In the genomic region with DNA sequence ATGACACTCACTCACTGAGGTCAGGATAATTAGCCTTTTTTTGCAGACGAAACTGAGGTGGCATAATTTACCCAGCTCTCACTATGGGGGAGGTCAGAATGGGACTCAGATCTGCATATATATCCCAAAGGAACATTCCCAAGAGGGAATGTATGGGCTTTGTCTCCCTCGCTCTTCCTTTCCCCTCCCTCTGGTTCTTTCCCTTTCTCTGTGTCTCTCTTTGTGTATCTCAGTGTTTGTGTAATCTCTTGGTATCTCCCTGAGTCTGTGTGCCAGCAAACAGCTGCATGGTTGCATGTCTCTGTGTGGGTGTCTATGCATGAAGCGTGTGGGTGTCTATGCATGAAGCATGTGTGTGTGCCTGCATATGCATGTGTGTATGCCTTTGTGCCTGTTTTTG, we compare ENCODE assay signal across 32 cellular contexts. TPM values are rescaled to one million over a fixed set of nuclear protein-coding genes. Genes with fewer than 3 reads are reported as not detected.
DNase-seq lines count a peak whose midpoint lies in the region; TF ChIP-seq lines count a peak whose summit lies in the region.
"Had no signal": no experiment of that assay in that cellular context is flagged by ENCODE, and none has a peak within 500 bp of the region (broad histone marks: within the 10 kb centered on the region; RNA-seq: fewer than 3 reads in every experiment).

No MANE protein-coding gene starts in this region.

- H3K36me3 Mint-ChIP-seq in T-helper 1 cell treated with Interleukin-12 subunit alpha and Interleukin-12 subunit beta and Interleukin-4 antibody, amounts not matched to agents 30 μg/mL and 1 μg/mL, for 36 hours (ENCODE audit: low read depth) = peaks cover 19% of the 10 kb centered on the region
- peaks cover 27% of the 10 kb centered on the region for H3K36me3 Mint-ChIP-seq in activated T-helper 1 cell treated with anti-CD3 and anti-CD28 coated beads, Interleukin-12 subunit alpha, Interleukin-12 subunit beta, Interleukin-2, Interleukin-4 antibody, amounts not matched to agents 30 ng/mL and 10 ng/mL and 1 ng/mL, durations not matched to agents 14 hours and 24 hours and 36 hours (ENCODE audit: low read depth)
- H3K36me3 Mint-ChIP-seq in progenitor cell of endocrine pancreas (ENCODE audit: insufficient read depth) = peaks cover 16% of the 10 kb centered on the region

- no peak overlapping the region for H3K27ac ChIP-seq in suprapubic skin
- H3K27ac ChIP-seq: 22Rv1, C4-2B, cardiac muscle cell, coronary artery, heart left ventricle, left lung, WERI-Rb-1 had no signal

- no peaks in the 10 kb centered on the region for H3K9me3 Mint-ChIP-seq in T-helper 1 cell treated with Interleukin-12 subunit alpha and Interleukin-12 subunit beta and Interleukin-4 antibody, amounts not matched to agents 30 μg/mL and 1 μg/mL, for 36 hours
- H3K9me3 Mint-ChIP-seq in activated T-helper 1 cell treated with anti-CD3 and anti-CD28 coated beads, Interleukin-12 subunit alpha, Interleukin-12 subunit beta, Interleukin-2, Interleukin-4 antibody, amounts not matched to agents 30 ng/mL and 10 ng/mL and 1 ng/mL, durations not matched to agents 14 hours and 24 hours and 36 hours = no peaks in the 10 kb centered on the region
- H3K9me3 Mint-ChIP-seq in progenitor cell of endocrine pancreas (ENCODE audit: low read depth) = no peaks in the 10 kb centered on the region
- H3K9me3 Mint-ChIP-seq: activated T-cell treated with anti-CD3 and anti-CD28 coated beads, Interleukin-2, amount 50 U/mL, for 72 hours; endodermal cell; H9 had no signal

- WGBS in suprapubic skin = 74% methylated on average over 3 of the region's 3 CpGs

- H3K4me1 Mint-ChIP-seq in T-helper 1 cell treated with Interleukin-12 subunit alpha and Interleukin-12 subunit beta and Interleukin-4 antibody, amounts not matched to agents 30 μg/mL and 1 μg/mL, for 36 hours (ENCODE audit: low read depth) = peaks cover 23% of the 10 kb centered on the region
- H3K4me1 Mint-ChIP-seq in activated T-helper 1 cell treated with anti-CD3 and anti-CD28 coated beads, Interleukin-12 subunit alpha, Interleukin-12 subunit beta, Interleukin-2, Interleukin-4 antibody, amounts not matched to agents 30 ng/mL and 10 ng/mL and 1 ng/mL, durations not matched to agents 14 hours and 24 hours and 36 hours (ENCODE audit: low read depth) = peaks cover 36% of the 10 kb centered on the region
- H3K4me1 Mint-ChIP-seq in progenitor cell of endocrine pancreas (ENCODE audit: low read depth) = peaks cover 8% of the 10 kb centered on the region

- H3K27ac Mint-ChIP-seq in T-helper 1 cell treated with Interleukin-12 subunit alpha and Interleukin-12 subunit beta and Interleukin-4 antibody, amounts not matched to agents 30 μg/mL and 1 μg/mL, for 36 hours = peak overlapping the region; percentile 7
- peak overlapping the region; percentile 83 for H3K27ac Mint-ChIP-seq in activated T-helper 1 cell treated with anti-CD3 and anti-CD28 coated beads, Interleukin-12 subunit alpha, Interleukin-12 subunit beta, Interleukin-2, Interleukin-4 antibody, amounts not matched to agents 30 ng/mL and 10 ng/mL and 1 ng/mL, durations not matched to agents 14 hours and 24 hours and 36 hours
- peak overlapping the region; percentile 71 for H3K27ac Mint-ChIP-seq in progenitor cell of endocrine pancreas
- H3K27ac Mint-ChIP-seq: activated T-cell treated with anti-CD3 and anti-CD28 coated beads, Interleukin-2, amount 50 U/mL, for 72 hours; endodermal cell had no signal

- H3K4me3 ChIP-seq in suprapubic skin = no peak overlapping the region
- H3K4me3 ChIP-seq: cardiac muscle cell, coronary artery, heart left ventricle, left lung had no signal

- no peak overlapping the region for H3K4me3 Mint-ChIP-seq in T-helper 1 cell treated with Interleukin-12 subunit alpha and Interleukin-12 subunit beta and Interleukin-4 antibody, amounts not matched to agents 30 μg/mL and 1 μg/mL, for 36 hours
- H3K4me3 Mint-ChIP-seq in activated T-helper 1 cell treated with anti-CD3 and anti-CD28 coated beads, Interleukin-12 subunit alpha, Interleukin-12 subunit beta, Interleukin-2, Interleukin-4 antibody, amounts not matched to agents 30 ng/mL and 10 ng/mL and 1 ng/mL, durations not matched to agents 14 hours and 24 hours and 36 hours = no peak overlapping the region
- no peak overlapping the region for H3K4me3 Mint-ChIP-seq in progenitor cell of endocrine pancreas (ENCODE audit: low read depth)
- H3K4me3 Mint-ChIP-seq: activated CD8-positive, alpha-beta memory T cell treated with anti-CD3 and anti-CD28 coated beads, Interleukin-2, amount 10 ng/mL, durations not matched to agents 7 days and 5 days; activated T-cell treated with anti-CD3 and anti-CD28 coated beads, Interleukin-2, amount 50 U/mL, for 72 hours; endodermal cell; H9 had no signal

- H3K9me3 ChIP-seq in suprapubic skin = no peaks in the 10 kb centered on the region
- H3K9me3 ChIP-seq: heart left ventricle, left lung had no signal

- peaks cover 10% of the 10 kb centered on the region for H3K4me1 ChIP-seq in suprapubic skin

- TF ChIP-seq CTCF in progenitor cell of endocrine pancreas (IDR thresholded peaks at IDR 0.05; ENCODE audit: unreplicated experiment) = no peak
- TF ChIP-seq CTCF in suprapubic skin (IDR thresholded peaks at IDR 0.05) = no peak

- no peak for TF ChIP-seq EP300 in suprapubic skin (IDR thresholded peaks at IDR 0.05)

- H3K27me3 Mint-ChIP-seq in T-helper 1 cell treated with Interleukin-12 subunit alpha and Interleukin-12 subunit beta and Interleukin-4 antibody, amounts not matched to agents 30 μg/mL and 1 μg/mL, for 36 hours (ENCODE audit: low read depth) = no peaks in the 10 kb centered on the region
- no peaks in the 10 kb centered on the region for H3K27me3 Mint-ChIP-seq in activated T-helper 1 cell treated with anti-CD3 and anti-CD28 coated beads, Interleukin-12 subunit alpha, Interleukin-12 subunit beta, Interleukin-2, Interleukin-4 antibody, amounts not matched to agents 30 ng/mL and 10 ng/mL and 1 ng/mL, durations not matched to agents 14 hours and 24 hours and 36 hours (ENCODE audit: insufficient read depth)
- no peaks in the 10 kb centered on the region for H3K27me3 Mint-ChIP-seq in progenitor cell of endocrine pancreas
- H3K27me3 Mint-ChIP-seq: activated CD8-positive, alpha-beta memory T cell treated with anti-CD3 and anti-CD28 coated beads, Interleukin-2, amount 10 ng/mL, durations not matched to agents 7 days and 5 days had no signal

- intact Hi-C loops in activated T-helper 1 cell treated with anti-CD3 and anti-CD28 coated beads, Interleukin-12 subunit alpha, Interleukin-12 subunit beta, Interleukin-2, Interleukin-4 antibody, amounts not matched to agents 30 ng/mL and 10 ng/mL and 1 ng/mL, durations not matched to agents 14 hours and 24 hours and 36 hours (cut with micrococcal nuclease) = no loop called here

- no peak for TF ChIP-seq POLR2A in suprapubic skin (IDR thresholded peaks at IDR 0.05)

- DNase-seq in T-helper 1 cell (no peak), globus pallidus (ENCODE audit: low spot score) (peak; percentile 42), progenitor cell of endocrine pancreas (ENCODE audit: low spot score, unreplicated experiment) (no peak), SHP77 (lab: John Stamatoyannopoulos, UW) (no peak), NOMO-1 treated with DMSO at 0.1 percent for 48 hours (lab: John Stamatoyannopoulos, UW; ENCODE audit: unreplicated experiment) (no peak), suprapubic skin (ENCODE audit: low spot score in 2 of 2) (no peak)
- DNase-seq in activated T-helper 1 cell treated with anti-CD3 and anti-CD28 coated beads, Interleukin-12 subunit alpha, Interleukin-12 subunit beta, Interleukin-2, Interleukin-4 antibody, amounts not matched to agents 30 ng/mL and 10 ng/mL and 1 ng/mL, durations not matched to agents 14 hours and 24 hours and 36 hours (ENCODE audit: low spot score) = no peak
- DNase-seq: activated CD4-positive, alpha-beta T cell treated with anti-CD3 and anti-CD28 coated beads, Interleukin-2, amount 50 U/mL, for 1 hour; activated CD8-positive, alpha-beta memory T cell treated with anti-CD3 and anti-CD28 coated beads, Interleukin-2, amount 10 ng/mL, durations not matched to agents 7 days and 5 days; activated naive CD4-positive, alpha-beta T cell treated with anti-CD3 and anti-CD28 coated beads, Interleukin-2, amount 50 U/mL, for 16 hours; activated T-cell treated with anti-CD3 and anti-CD28 coated beads, Interleukin-2, amount 50 U/mL, for 72 hours; aorta; Calu3; DMS79 treated with DMSO at 0.1 percent for 48 hours; endodermal cell; GDM1; H9; heart left ventricle; islet precursor cell; left lung; MV-4-11; NCI-H146; NCI-H2107; NCI-H774; SIG-M5; stimulated activated CD4-positive, alpha-beta T cell treated with anti-CD3 and anti-CD28 coated beads, Interleukin-4, amount 100 ng/mL, for 24 hours; WERI-Rb-1 had no signal

- H3K27me3 ChIP-seq in suprapubic skin = no peaks in the 10 kb centered on the region
- H3K27me3 ChIP-seq: cardiac muscle cell, heart left ventricle, left lung had no signal

- peaks cover 62% of the 10 kb centered on the region for H3K36me3 ChIP-seq in suprapubic skin

RNA-seq across cellular contexts. Expression of a gene that starts 4.7 kb away (rescaled TPM):
- total RNA-seq in activated T-helper 1 cell treated with anti-CD3 and anti-CD28 coated beads, Interleukin-12 subunit alpha, Interleukin-12 subunit beta, Interleukin-2, Interleukin-4 antibody, amounts not matched to agents 30 ng/mL and 10 ng/mL and 1 ng/mL, durations not matched to agents 14 hours and 24 hours and 36 hours = 34.2 and 38.8 TPM in 2 replicates
- 20.3 and 23.7 TPM in 2 replicates for total RNA-seq in progenitor cell of endocrine pancreas
- total RNA-seq in suprapubic skin = 1 to 10 TPM; 6.0 to 7.9 (median 6.9) TPM

RNA-seq across cellular contexts. Expression of a gene that starts 30.4 kb away (rescaled TPM):
- total RNA-seq in activated T-helper 1 cell treated with anti-CD3 and anti-CD28 coated beads, Interleukin-12 subunit alpha, Interleukin-12 subunit beta, Interleukin-2, Interleukin-4 antibody, amounts not matched to agents 30 ng/mL and 10 ng/mL and 1 ng/mL, durations not matched to agents 14 hours and 24 hours and 36 hours = 76.7 and 78.6 TPM in 2 replicates
- total RNA-seq in progenitor cell of endocrine pancreas (67.0 and 68.4 TPM in 2 replicates), suprapubic skin (10 to 100 TPM; 42.4 to 52.3 (median 46.5) TPM)

Comparison
In these comparisons a context has a peak if more than half of its experiments do, and no peak if none do; other contexts are left out.
1. H3K27ac Mint-ChIP-seq: peak in every context shown above with its lines; median percentile 83 in activated T-helper 1 cell treated with anti-CD3 and anti-CD28 coated beads, Interleukin-12 subunit alpha, Interleukin-12 subunit beta, Interleukin-2, Interleukin-4 antibody, amounts not matched to agents 30 ng/mL and 10 ng/mL and 1 ng/mL, durations not matched to agents 14 hours and 24 hours and 36 hours; 71 in progenitor cell of endocrine pancreas; 7 in T-helper 1 cell treated with Interleukin-12 subunit alpha and Interleukin-12 subunit beta and Interleukin-4 antibody, amounts not matched to agents 30 μg/mL and 1 μg/mL, for 36 hours.